22 cellular contexts compared by ENCODE assay signal in genomic region chr15:99427668-99428361, GRCh38.
DNase-seq lines count a peak whose midpoint lies in the region; ATAC-seq, FAIRE-seq and TF ChIP-seq lines count a peak whose summit lies in the region.
"Had no signal": no experiment of that assay in that cellular context is flagged by ENCODE, and none has a peak within 500 bp of the region (broad histone marks: within the 10 kb centered on the region; RNA-seq: fewer than 3 reads in every experiment).

No MANE protein-coding gene starts in this region.

- H3K36me3 ChIP-seq in right atrium auricular region (no peaks in the 10 kb centered on the region), kidney (ENCODE audit: control insufficient read depth in 1 of 2, insufficient read depth in 2 of 2, low read length in 2 of 2) (no peaks in the 10 kb centered on the region), upper lobe of right lung (no peaks in the 10 kb centered on the region)
- H3K36me3 ChIP-seq: adrenal gland, breast epithelium, thyroid gland had no signal

- FAIRE-seq in kidney (lab: Jason Lieb, UNC): no peak

- ATAC-seq in Right ventricle myocardium superior (ENCODE audit: poor library complexity) (no peak), upper lobe of right lung (no peak), HG03521 (IDR thresholded peaks at IDR 0.05; ENCODE audit: unreplicated experiment) (no peak)

- H3K4me1 ChIP-seq in right atrium auricular region: peaks cover 0 to 43% of the 10 kb centered on the region in 2 donors
- H3K4me1 ChIP-seq in kidney (ENCODE audit: control insufficient read depth in 1 of 2, insufficient read depth in 1 of 2, low read depth in 1 of 2, low read length in 2 of 2): peaks cover 2 to 10% of the 10 kb centered on the region in 2 donors
- H3K4me1 ChIP-seq in upper lobe of right lung: peaks cover 21% of the 10 kb centered on the region
- H3K4me1 ChIP-seq: adrenal gland, breast epithelium had no signal

- H3K27me3 ChIP-seq in right atrium auricular region: no peaks in the 10 kb centered on the region
- no peaks in the 10 kb centered on the region for H3K27me3 ChIP-seq in upper lobe of right lung
- H3K27me3 ChIP-seq: adrenal gland, breast epithelium, thyroid gland had no signal

- no peaks in the 10 kb centered on the region for H3K36me3 Mint-ChIP-seq in T-helper 1 cell treated with Interleukin-12 subunit alpha and Interleukin-12 subunit beta and Interleukin-4 antibody, amounts not matched to agents 30 μg/mL and 1 μg/mL, for 36 hours (ENCODE audit: low read depth)

- no peak overlapping the region for H3K4me3 ChIP-seq in right atrium auricular region
- no peak overlapping the region for H3K4me3 ChIP-seq in kidney (ENCODE audit: low read length in 2 of 2)
- no peak overlapping the region for H3K4me3 ChIP-seq in upper lobe of right lung
- H3K4me3 ChIP-seq: adrenal gland, breast epithelium, thyroid gland had no signal

- H3K4me3 Mint-ChIP-seq in T-helper 1 cell treated with Interleukin-12 subunit alpha and Interleukin-12 subunit beta and Interleukin-4 antibody, amounts not matched to agents 30 μg/mL and 1 μg/mL, for 36 hours: no peak overlapping the region
- H3K4me3 Mint-ChIP-seq: activated B cell treated with CpG ODN at 0.5 μM for 24 hours, B cell had no signal

- peaks cover 2% of the 10 kb centered on the region for H3K9me3 Mint-ChIP-seq in T-helper 1 cell treated with Interleukin-12 subunit alpha and Interleukin-12 subunit beta and Interleukin-4 antibody, amounts not matched to agents 30 μg/mL and 1 μg/mL, for 36 hours
- H3K9me3 Mint-ChIP-seq: activated B cell treated with CpG ODN at 0.5 μM for 24 hours had no signal

- no peak overlapping the region for H3K9ac ChIP-seq in kidney (ENCODE audit: low read length in 2 of 2)
- H3K9ac ChIP-seq: SK-N-SH had no signal

- intact Hi-C loops in Right ventricle myocardium superior (cut with DNase I): loop anchor here (10.0 kb wide), 1 partner anchor 277 kb away; no protein-coding TSS in a partner anchor
- intact Hi-C loops in kidney (cut with DNase I): no loop called here
- intact Hi-C loops in upper lobe of right lung (cut with DNase I): no loop called here

- H3K27ac Mint-ChIP-seq in T-helper 1 cell treated with Interleukin-12 subunit alpha and Interleukin-12 subunit beta and Interleukin-4 antibody, amounts not matched to agents 30 μg/mL and 1 μg/mL, for 36 hours: peak overlapping the region; percentile 63
- H3K27ac Mint-ChIP-seq: activated B cell treated with CpG ODN at 0.5 μM for 24 hours, B cell had no signal

- H3K27me3 Mint-ChIP-seq in T-helper 1 cell treated with Interleukin-12 subunit alpha and Interleukin-12 subunit beta and Interleukin-4 antibody, amounts not matched to agents 30 μg/mL and 1 μg/mL, for 36 hours (ENCODE audit: low read depth): no peaks in the 10 kb centered on the region
- H3K27me3 Mint-ChIP-seq: activated B cell treated with CpG ODN at 0.5 μM for 24 hours, B cell had no signal

- no peak overlapping the region for H3K27ac ChIP-seq in right atrium auricular region
- no peak overlapping the region for H3K27ac ChIP-seq in kidney (ENCODE audit: low read depth in 2 of 2, low read length in 2 of 2)
- H3K27ac ChIP-seq in upper lobe of right lung: no peak overlapping the region
- H3K27ac ChIP-seq: 22Rv1, adrenal gland, breast epithelium, thyroid gland had no signal

- TF ChIP-seq CTCF in right atrium auricular region (IDR thresholded peaks at IDR 0.05): no peak
- TF ChIP-seq CTCF in kidney (IDR thresholded peaks at IDR 0.05; ENCODE audit: borderline replicate concordance, extremely low read depth, insufficient read depth): no peak
- TF ChIP-seq CTCF in upper lobe of right lung (IDR thresholded peaks at IDR 0.05): no peak

- DNase-seq in T-helper 1 cell (no peak), Right ventricle myocardium superior (peak; percentile 14), right atrium auricular region (ENCODE audit: low spot score) (no peak), kidney (peak; percentile 35), upper lobe of right lung (peak; percentile 37), NCI-H748 treated with DMSO at 0.1 percent for 48 hours (lab: John Stamatoyannopoulos, UW) (no peak)
- DNase-seq: activated B cell treated with CpG ODN at 0.5 μM for 24 hours, Calu3, EL, KBM-7, kidney glomerular epithelial cell, NCI-H1694 treated with DMSO at 0.1 percent for 48 hours, NCI-H82, SK-N-SH, T-helper 9 cell, thyroid gland had no signal

- no peaks in the 10 kb centered on the region for H3K9me3 ChIP-seq in right atrium auricular region
- no peaks in the 10 kb centered on the region for H3K9me3 ChIP-seq in kidney (ENCODE audit: control insufficient read depth in 1 of 2, low read length in 2 of 2)
- no peaks in the 10 kb centered on the region for H3K9me3 ChIP-seq in upper lobe of right lung
- H3K9me3 ChIP-seq: adrenal gland, breast epithelium, SK-N-SH, thyroid gland had no signal

- H3K4me1 Mint-ChIP-seq in T-helper 1 cell treated with Interleukin-12 subunit alpha and Interleukin-12 subunit beta and Interleukin-4 antibody, amounts not matched to agents 30 μg/mL and 1 μg/mL, for 36 hours (ENCODE audit: low read depth): peaks cover 35% of the 10 kb centered on the region

Comparison
In these comparisons a context has a peak if more than half of its experiments do, and no peak if none do; other contexts are left out.
1. DNase-seq: peak in Right ventricle myocardium superior (single experiment), kidney (single experiment) and upper lobe of right lung (single experiment); none in T-helper 1 cell (0 of 5), right atrium auricular region (single experiment) and NCI-H748 treated with DMSO at 0.1 percent for 48 hours (single experiment).